Comparison of ENCODE assay signal across 12 cellular contexts in the genomic region with DNA sequence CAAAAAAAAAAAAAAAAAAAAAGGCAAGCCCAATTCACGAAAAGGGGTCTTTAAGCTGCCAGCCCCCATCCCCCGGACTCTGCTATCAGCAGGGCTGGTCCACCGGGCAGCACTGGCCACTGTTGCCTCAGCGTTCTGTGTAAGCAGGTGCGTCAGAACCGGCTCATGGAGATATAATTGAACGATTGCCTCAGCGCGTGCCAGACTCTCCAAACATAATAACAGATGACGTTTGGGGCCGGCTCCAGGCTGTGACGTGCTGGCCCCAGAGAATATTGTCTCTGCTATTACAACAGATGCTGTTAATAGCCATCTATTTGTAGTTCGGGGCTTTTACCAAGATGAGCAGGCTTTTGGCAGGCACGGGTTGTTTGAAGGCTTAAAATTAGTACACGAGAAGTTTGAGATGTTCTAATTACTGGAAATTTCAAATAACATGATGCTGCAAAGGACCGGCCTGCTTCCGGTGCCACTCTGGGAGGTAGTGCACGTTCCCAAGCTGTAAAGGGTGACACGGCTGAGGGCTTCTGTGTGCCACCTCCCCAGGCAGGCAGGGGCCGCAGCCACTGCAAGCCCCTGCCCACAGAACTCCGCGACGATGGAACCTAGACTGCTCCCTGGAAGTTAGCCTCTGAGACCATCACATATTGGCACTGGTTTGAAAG. TPM values are rescaled to one million over a fixed set of nuclear protein-coding genes. Genes with fewer than 3 reads are reported as not detected.
DNase-seq lines count a peak whose midpoint lies in the region; ATAC-seq, FAIRE-seq and TF ChIP-seq lines count a peak whose summit lies in the region.
"Not testable (repeated sequence)": the region's sequence is repeated elsewhere in the genome, so short reads cannot be mapped to it uniquely, and the experiment has no call there.
"Had no signal": no experiment of that assay in that cellular context is flagged by ENCODE, and none has a peak within 500 bp of the region (broad histone marks: within the 10 kb centered on the region; RNA-seq: fewer than 3 reads in every experiment).

No MANE protein-coding gene starts in this region.

- 25 to 37% methylated on average over 23 of the region's 23 CpGs for WGBS in pancreas, 2 donors

- FAIRE-seq in pancreas (lab: Jason Lieb, UNC), result not testable (repeated sequence)

- not testable (repeated sequence) for H3K4me3 ChIP-seq in MG63; RWPE2 (ENCODE audit: severe bottlenecking); epithelial cell of esophagus (ENCODE audit: low read length); right atrium auricular region; pancreas

- not testable (repeated sequence) for H3K27me3 ChIP-seq in MG63; RWPE2 (ENCODE audit: insufficient read depth, poor library complexity, severe bottlenecking); right atrium auricular region; pancreas

- H3K9me3 Mint-ChIP-seq in type B pancreatic cell, result not testable (repeated sequence)

- not testable (repeated sequence) for H3K27ac ChIP-seq in RWPE2 (ENCODE audit: poor library complexity, severe bottlenecking); pancreas
- H3K27ac ChIP-seq in right atrium auricular region, result peak overlapping the region; percentile 64 to 67

- H3K4me1 ChIP-seq in RWPE2 (ENCODE audit: insufficient read depth, poor library complexity, severe bottlenecking); right atrium auricular region; pancreas: not testable (repeated sequence)

- not testable (repeated sequence) for TF ChIP-seq CTCF in RWPE2 (IDR thresholded peaks at IDR 0.05; ENCODE audit: poor library complexity, severe bottlenecking); epithelial cell of esophagus (IDR thresholded peaks at IDR 0.05; ENCODE audit: insufficient read depth, low read depth, low read length, missing control alignments); right atrium auricular region (IDR thresholded peaks at IDR 0.05); pancreas (IDR thresholded peaks at IDR 0.05); type B pancreatic cell (conservative IDR thresholded peaks at IDR 0.05)

- H3K36me3 ChIP-seq in MG63; RWPE2 (ENCODE audit: low read depth); right atrium auricular region; pancreas: not testable (repeated sequence)

- DNase-seq in DMS 273 (lab: John Stamatoyannopoulos, UW; ENCODE audit: unreplicated experiment) (peak; percentile 89), MG63 (peak; percentile 86), NCI-H2171 treated with DMSO at 0.1 percent for 48 hours (lab: John Stamatoyannopoulos, UW) (peak; percentile 87), epithelial cell of esophagus (ENCODE audit: low read depth) (peak; percentile 41), right atrium auricular region (ENCODE audit: low spot score) (peak; percentile 95), pancreas (peak in 5 of 6 donors; percentile 58 to 87 (median 85))
- DNase-seq in RWPE2 (ENCODE audit: low spot score); type B pancreatic cell (ENCODE audit: extremely low spot score, unreplicated experiment): not testable (repeated sequence)

- not testable (repeated sequence) for H3K36me3 Mint-ChIP-seq in type B pancreatic cell

- H3K4me3 Mint-ChIP-seq in type B pancreatic cell, result not testable (repeated sequence)

- H3K27me3 Mint-ChIP-seq in type B pancreatic cell, result peaks cover 12% of the 10 kb centered on the region

- not testable (repeated sequence) for H3K4me1 Mint-ChIP-seq in type B pancreatic cell (ENCODE audit: unreplicated experiment)

- H3K9me3 ChIP-seq in MG63; RWPE2 (ENCODE audit: severe bottlenecking); right atrium auricular region; pancreas: not testable (repeated sequence)

- intact Hi-C loops in pancreas (cut with DNase I), result not testable (repeated sequence)

- peak overlapping the region; percentile 31 for H3K27ac Mint-ChIP-seq in type B pancreatic cell

- peak; percentile 74 for ATAC-seq in RWPE2 (ENCODE audit: low read depth)
- peak; percentile 78 to 90 (median 90) for ATAC-seq in pancreas

RNA-seq across cellular contexts. Expression of gene CA5A, which starts 25.1 kb away (rescaled TPM):
- total RNA-seq in MG63 (2014; rRNA removed; shearing (Covaris generic); ENCODE audit: low replicate concordance), result not detected in 2 replicates
- not detected for total RNA-seq in right atrium auricular region
- not detected for total RNA-seq in pancreas
- under 1 TPM; under 0.01 TPM for polyA plus RNA-seq in pancreas
- 0.70 TPM in 1 of 2 replicates, not detected in the other for total RNA-seq in type B pancreatic cell (ENCODE audit: low replicate concordance)
- total RNA-seq: CD4-positive, alpha-beta T cell; H4; osteocyte had no signal
- polyA plus RNA-seq: IgD-negative memory B cell had no signal

RNA-seq across cellular contexts. Expression of gene BANP, which starts 40.0 kb away (rescaled TPM):
- 30.4 and 33.7 TPM in 2 replicates for total RNA-seq in MG63 (2014; rRNA removed; shearing (Covaris generic); ENCODE audit: low replicate concordance)
- 10 to 100 TPM; 10.4 to 14.4 TPM for total RNA-seq in right atrium auricular region
- 10 to 100 TPM in 4 of 6 donors, 1 to 10 TPM in 2; 6.1 to 17.6 (median 12.8) TPM for total RNA-seq in pancreas
- polyA plus RNA-seq in pancreas, result 10 to 100 TPM; 14.6 to 17.8 TPM
- 28.3 and 36.9 TPM in 2 replicates for total RNA-seq in type B pancreatic cell (ENCODE audit: low replicate concordance)

RNA-seq across cellular contexts. Expression of gene SLC7A5, which starts 41.9 kb away (rescaled TPM):
- 75.3 and 110 TPM in 2 replicates for total RNA-seq in MG63 (2014; rRNA removed; shearing (Covaris generic); ENCODE audit: low replicate concordance)
- total RNA-seq in right atrium auricular region (10 to 100 TPM in 1 of 2 donors, 1 to 10 TPM in 1; 5.8 to 12.8 TPM), pancreas (10 to 100 TPM in 1 of 6 donors, 1 to 10 TPM in 5; 1.1 to 54.7 (median 3.5) TPM), type B pancreatic cell (ENCODE audit: low replicate concordance) (40.4 and 51.2 TPM in 2 replicates)
- 1 to 10 TPM; 4.2 to 7.7 TPM for polyA plus RNA-seq in pancreas
